1 cellular context compared by ENCODE assay signal in the genomic region with DNA sequence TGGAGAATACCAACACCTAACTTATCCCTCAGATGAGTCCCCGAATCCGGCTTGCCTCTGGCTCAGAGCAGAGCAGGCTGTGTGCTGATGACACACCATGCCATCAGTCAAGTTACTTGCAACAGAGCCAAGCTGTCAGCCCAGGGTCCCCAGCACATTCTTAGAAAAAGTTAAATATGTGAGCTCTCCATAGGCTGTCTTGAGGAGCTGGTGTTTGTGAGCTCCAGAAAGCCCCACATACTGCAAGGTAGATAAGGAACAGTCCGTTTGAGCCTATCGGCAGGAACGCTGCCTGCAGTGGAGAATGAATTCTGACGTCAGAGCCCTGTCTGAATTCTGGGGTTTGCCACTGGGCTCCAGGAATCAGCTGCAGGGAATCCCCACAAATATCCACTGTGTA.
TF ChIP-seq lines count a peak whose summit lies in the region.

No MANE protein-coding gene starts in this region.

TF ChIP-seq in K562, 482 proteins besides CTCF, POLR2A, EP300 and RAD21 (continued from another document and continues in another):
- TF ChIP-seq PPARD (CRISPR knock-in tag; IDR thresholded peaks at IDR 0.05) (no peak), KDM2B (CRISPR knock-in tag; IDR thresholded peaks at IDR 0.05) (no peak), TRIM24 (IDR thresholded peaks at IDR 0.05) (peak in 1 of 2 experiments; percentile 36; a peak in 1 of 4 replicates), TAF7 (tag; IDR thresholded peaks at IDR 0.05) (no peak), CREBBP (IDR thresholded peaks at IDR 0.05; ENCODE audit: low read depth, low read length) (no peak), ILK (tag; IDR thresholded peaks at IDR 0.05; ENCODE audit: borderline replicate concordance, low read depth) (no peak), ZNF830 (CRISPR knock-in tag; IDR thresholded peaks at IDR 0.05) (no peak), ZBTB17 (CRISPR knock-in tag; IDR thresholded peaks at IDR 0.05) (no peak), DNMT1 (IDR thresholded peaks at IDR 0.05) (no peak), ZNF24 (IDR thresholded peaks at IDR 0.05) (no peak), TOE1 (IDR thresholded peaks at IDR 0.05; ENCODE audit: borderline replicate concordance) (no peak), TOE1 (CRISPR knock-in tag; IDR thresholded peaks at IDR 0.05; ENCODE audit: borderline replicate concordance, low read depth) (no peak), MCM2 (IDR thresholded peaks at IDR 0.05; ENCODE audit: low read depth) (no peak), CHD1 (IDR thresholded peaks at IDR 0.05; ENCODE audit: low read length) (no peak), HMG20A (CRISPR knock-in tag; conservative IDR thresholded peaks at IDR 0.05) (no peak), HIVEP1 (CRISPR knock-in tag; IDR thresholded peaks at IDR 0.05) (no peak), CEBPG (CRISPR knock-in tag; IDR thresholded peaks at IDR 0.05) (peak; percentile 91), CEBPG (tag; conservative IDR thresholded peaks at IDR 0.05 in 1 of 2, IDR thresholded peaks at IDR 0.05 in 1 of 2) (peak; percentile 30 to 40; a peak in 1 of 4 replicates), SPI1 (IDR thresholded peaks at IDR 0.05; ENCODE audit: borderline replicate concordance, low read depth, low read length) (0 out of 2 replicates have a peak, but pooled peaks have one; percentile 46), ZFPM2 (CRISPR knock-in tag; IDR thresholded peaks at IDR 0.05) (no peak), ZFX (CRISPR knock-in tag; IDR thresholded peaks at IDR 0.05) (no peak), SMAD2 (IDR thresholded peaks at IDR 0.05; ENCODE audit: low read depth, low read length) (no peak), SREBF1 (IDR thresholded peaks at IDR 0.05; ENCODE audit: borderline replicate concordance, low read depth, low read length) (no peak), SRF (CRISPR knock-in tag; IDR thresholded peaks at IDR 0.05) (no peak), ZNF253 (CRISPR knock-in tag; conservative IDR thresholded peaks at IDR 0.05) (no peak), C11orf30 (IDR thresholded peaks at IDR 0.05; ENCODE audit: low read depth) (no peak), HMG20B (CRISPR knock-in tag; IDR thresholded peaks at IDR 0.05) (no peak), ZNF79 (CRISPR knock-in tag; IDR thresholded peaks at IDR 0.05; ENCODE audit: low read depth) (no peak), NRF1 (conservative IDR thresholded peaks at IDR 0.05 in 1 of 2, IDR thresholded peaks at IDR 0.05 in 1 of 2) (0 out of 4 replicates have a peak, but pooled peaks of 1 of the 2 experiments have one; percentile 11), CBX2 (IDR thresholded peaks at IDR 0.05; ENCODE audit: insufficient read depth, low read length, poor library complexity, severe bottlenecking) (no peak), POLR2AphosphoS5 (IDR thresholded peaks at IDR 0.05; ENCODE audit: control insufficient read depth, insufficient read depth, low read depth, low read length) (no peak), FOXA3 (CRISPR knock-in tag; conservative IDR thresholded peaks at IDR 0.05 in 1 of 2, IDR thresholded peaks at IDR 0.05 in 1 of 2) (no peak), FOS (IDR thresholded peaks at IDR 0.05; ENCODE audit: extremely low read depth, insufficient read length) (no peak), SREBF2 (CRISPR knock-in tag; IDR thresholded peaks at IDR 0.05) (no peak), POLR3G (IDR thresholded peaks at IDR 0.05; ENCODE audit: extremely low read depth, insufficient read length, insufficient replicate concordance) (no peak), FOXK1 (CRISPR knock-in tag; IDR thresholded peaks at IDR 0.05; ENCODE audit: borderline replicate concordance) (no peak), SMARCA5 (IDR thresholded peaks at IDR 0.05) (no peak), XRCC5 (IDR thresholded peaks at IDR 0.05; ENCODE audit: low read depth, low read length) (no peak), FOXM1 (IDR thresholded peaks at IDR 0.05; ENCODE audit: low read depth) (no peak), FOXM1 (CRISPR knock-in tag; IDR thresholded peaks at IDR 0.05; ENCODE audit: low read depth) (no peak), TBP (optimal IDR thresholded peaks at IDR 0.05; ENCODE audit: low read depth, low read length) (peak; percentile 20), EHMT2 (IDR thresholded peaks at IDR 0.05) (no peak), ILF3 (IDR thresholded peaks at IDR 0.05; ENCODE audit: borderline replicate concordance) (no peak), ZSCAN29 (IDR thresholded peaks at IDR 0.05) (no peak)
- TF ChIP-seq, protein P1, sequence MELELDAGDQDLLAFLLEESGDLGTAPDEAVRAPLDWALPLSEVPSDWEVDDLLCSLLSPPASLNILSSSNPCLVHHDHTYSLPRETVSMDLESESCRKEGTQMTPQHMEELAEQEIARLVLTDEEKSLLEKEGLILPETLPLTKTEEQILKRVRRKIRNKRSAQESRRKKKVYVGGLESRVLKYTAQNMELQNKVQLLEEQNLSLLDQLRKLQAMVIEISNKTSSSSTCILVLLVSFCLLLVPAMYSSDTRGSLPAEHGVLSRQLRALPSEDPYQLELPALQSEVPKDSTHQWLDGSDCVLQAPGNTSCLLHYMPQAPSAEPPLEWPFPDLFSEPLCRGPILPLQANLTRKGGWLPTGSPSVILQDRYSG (tag; conservative IDR thresholded peaks at IDR 0.05; ENCODE audit: low read depth) = no peak
- TF ChIP-seq, protein P2, sequence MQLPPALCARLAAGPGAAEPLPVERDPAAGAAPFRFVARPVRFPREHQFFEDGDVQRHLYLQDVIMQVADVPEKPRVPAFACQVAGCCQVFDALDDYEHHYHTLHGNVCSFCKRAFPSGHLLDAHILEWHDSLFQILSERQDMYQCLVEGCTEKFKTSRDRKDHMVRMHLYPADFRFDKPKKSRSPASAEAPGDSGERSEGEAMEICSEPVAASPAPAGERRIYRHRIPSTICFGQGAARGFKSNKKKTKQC (CRISPR knock-in tag; IDR thresholded peaks at IDR 0.05) = no peak
- TF ChIP-seq, protein P3, sequence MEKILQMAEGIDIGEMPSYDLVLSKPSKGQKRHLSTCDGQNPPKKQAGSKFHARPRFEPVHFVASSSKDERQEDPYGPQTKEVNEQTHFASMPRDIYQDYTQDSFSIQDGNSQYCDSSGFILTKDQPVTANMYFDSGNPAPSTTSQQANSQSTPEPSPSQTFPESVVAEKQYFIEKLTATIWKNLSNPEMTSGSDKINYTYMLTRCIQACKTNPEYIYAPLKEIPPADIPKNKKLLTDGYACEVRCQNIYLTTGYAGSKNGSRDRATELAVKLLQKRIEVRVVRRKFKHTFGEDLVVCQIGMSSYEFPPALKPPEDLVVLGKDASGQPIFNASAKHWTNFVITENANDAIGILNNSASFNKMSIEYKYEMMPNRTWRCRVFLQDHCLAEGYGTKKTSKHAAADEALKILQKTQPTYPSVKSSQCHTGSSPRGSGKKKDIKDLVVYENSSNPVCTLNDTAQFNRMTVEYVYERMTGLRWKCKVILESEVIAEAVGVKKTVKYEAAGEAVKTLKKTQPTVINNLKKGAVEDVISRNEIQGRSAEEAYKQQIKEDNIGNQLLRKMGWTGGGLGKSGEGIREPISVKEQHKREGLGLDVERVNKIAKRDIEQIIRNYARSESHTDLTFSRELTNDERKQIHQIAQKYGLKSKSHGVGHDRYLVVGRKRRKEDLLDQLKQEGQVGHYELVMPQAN (IDR thresholded peaks at IDR 0.05; ENCODE audit: borderline replicate concordance) = no peak
- TF ChIP-seq, protein P4, sequence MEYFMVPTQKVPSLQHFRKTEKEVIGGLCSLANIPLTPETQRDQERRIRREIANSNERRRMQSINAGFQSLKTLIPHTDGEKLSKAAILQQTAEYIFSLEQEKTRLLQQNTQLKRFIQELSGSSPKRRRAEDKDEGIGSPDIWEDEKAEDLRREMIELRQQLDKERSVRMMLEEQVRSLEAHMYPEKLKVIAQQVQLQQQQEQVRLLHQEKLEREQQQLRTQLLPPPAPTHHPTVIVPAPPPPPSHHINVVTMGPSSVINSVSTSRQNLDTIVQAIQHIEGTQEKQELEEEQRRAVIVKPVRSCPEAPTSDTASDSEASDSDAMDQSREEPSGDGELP (CRISPR knock-in tag; IDR thresholded peaks at IDR 0.05; ENCODE audit: borderline replicate concordance) = peak; percentile 77
- TF ChIP-seq, protein P5, sequence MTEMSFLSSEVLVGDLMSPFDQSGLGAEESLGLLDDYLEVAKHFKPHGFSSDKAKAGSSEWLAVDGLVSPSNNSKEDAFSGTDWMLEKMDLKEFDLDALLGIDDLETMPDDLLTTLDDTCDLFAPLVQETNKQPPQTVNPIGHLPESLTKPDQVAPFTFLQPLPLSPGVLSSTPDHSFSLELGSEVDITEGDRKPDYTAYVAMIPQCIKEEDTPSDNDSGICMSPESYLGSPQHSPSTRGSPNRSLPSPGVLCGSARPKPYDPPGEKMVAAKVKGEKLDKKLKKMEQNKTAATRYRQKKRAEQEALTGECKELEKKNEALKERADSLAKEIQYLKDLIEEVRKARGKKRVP (CRISPR knock-in tag; IDR thresholded peaks at IDR 0.05) = no peak
- TF ChIP-seq, protein P6, sequence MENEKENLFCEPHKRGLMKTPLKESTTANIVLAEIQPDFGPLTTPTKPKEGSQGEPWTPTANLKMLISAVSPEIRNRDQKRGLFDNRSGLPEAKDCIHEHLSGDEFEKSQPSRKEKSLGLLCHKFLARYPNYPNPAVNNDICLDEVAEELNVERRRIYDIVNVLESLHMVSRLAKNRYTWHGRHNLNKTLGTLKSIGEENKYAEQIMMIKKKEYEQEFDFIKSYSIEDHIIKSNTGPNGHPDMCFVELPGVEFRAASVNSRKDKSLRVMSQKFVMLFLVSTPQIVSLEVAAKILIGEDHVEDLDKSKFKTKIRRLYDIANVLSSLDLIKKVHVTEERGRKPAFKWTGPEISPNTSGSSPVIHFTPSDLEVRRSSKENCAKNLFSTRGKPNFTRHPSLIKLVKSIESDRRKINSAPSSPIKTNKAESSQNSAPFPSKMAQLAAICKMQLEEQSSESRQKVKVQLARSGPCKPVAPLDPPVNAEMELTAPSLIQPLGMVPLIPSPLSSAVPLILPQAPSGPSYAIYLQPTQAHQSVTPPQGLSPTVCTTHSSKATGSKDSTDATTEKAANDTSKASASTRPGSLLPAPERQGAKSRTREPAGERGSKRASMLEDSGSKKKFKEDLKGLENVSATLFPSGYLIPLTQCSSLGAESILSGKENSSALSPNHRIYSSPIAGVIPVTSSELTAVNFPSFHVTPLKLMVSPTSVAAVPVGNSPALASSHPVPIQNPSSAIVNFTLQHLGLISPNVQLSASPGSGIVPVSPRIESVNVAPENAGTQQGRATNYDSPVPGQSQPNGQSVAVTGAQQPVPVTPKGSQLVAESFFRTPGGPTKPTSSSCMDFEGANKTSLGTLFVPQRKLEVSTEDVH (IDR thresholded peaks at IDR 0.05; ENCODE audit: low read depth, partially characterized antibody) = no peak
- TF ChIP-seq, protein P7, sequence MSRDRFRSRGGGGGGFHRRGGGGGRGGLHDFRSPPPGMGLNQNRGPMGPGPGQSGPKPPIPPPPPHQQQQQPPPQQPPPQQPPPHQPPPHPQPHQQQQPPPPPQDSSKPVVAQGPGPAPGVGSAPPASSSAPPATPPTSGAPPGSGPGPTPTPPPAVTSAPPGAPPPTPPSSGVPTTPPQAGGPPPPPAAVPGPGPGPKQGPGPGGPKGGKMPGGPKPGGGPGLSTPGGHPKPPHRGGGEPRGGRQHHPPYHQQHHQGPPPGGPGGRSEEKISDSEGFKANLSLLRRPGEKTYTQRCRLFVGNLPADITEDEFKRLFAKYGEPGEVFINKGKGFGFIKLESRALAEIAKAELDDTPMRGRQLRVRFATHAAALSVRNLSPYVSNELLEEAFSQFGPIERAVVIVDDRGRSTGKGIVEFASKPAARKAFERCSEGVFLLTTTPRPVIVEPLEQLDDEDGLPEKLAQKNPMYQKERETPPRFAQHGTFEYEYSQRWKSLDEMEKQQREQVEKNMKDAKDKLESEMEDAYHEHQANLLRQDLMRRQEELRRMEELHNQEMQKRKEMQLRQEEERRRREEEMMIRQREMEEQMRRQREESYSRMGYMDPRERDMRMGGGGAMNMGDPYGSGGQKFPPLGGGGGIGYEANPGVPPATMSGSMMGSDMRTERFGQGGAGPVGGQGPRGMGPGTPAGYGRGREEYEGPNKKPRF (IDR thresholded peaks at IDR 0.05; ENCODE audit: low read depth, low read length) = no peak
- TF ChIP-seq, protein P8, sequence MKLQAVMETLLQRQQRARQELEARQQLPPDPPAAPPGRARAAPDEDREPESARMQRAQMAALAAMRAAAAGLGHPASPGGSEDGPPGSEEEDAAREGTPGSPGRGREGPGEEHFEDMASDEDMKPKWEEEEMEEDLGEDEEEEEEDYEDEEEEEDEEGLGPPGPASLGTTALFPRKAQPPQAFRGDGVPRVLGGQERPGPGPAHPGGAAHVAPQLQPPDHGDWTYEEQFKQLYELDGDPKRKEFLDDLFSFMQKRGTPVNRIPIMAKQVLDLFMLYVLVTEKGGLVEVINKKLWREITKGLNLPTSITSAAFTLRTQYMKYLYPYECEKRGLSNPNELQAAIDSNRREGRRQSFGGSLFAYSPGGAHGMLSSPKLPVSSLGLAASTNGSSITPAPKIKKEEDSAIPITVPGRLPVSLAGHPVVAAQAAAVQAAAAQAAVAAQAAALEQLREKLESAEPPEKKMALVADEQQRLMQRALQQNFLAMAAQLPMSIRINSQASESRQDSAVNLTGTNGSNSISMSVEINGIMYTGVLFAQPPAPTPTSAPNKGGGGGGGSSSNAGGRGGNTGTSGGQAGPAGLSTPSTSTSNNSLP (IDR thresholded peaks at IDR 0.05; ENCODE audit: borderline replicate concordance, low read depth, low read length) = no peak
- TF ChIP-seq, protein P9, sequence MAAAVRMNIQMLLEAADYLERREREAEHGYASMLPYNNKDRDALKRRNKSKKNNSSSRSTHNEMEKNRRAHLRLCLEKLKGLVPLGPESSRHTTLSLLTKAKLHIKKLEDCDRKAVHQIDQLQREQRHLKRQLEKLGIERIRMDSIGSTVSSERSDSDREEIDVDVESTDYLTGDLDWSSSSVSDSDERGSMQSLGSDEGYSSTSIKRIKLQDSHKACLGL (CRISPR knock-in tag; IDR thresholded peaks at IDR 0.05; ENCODE audit: borderline replicate concordance, poor library complexity, severe bottlenecking) = no peak
- TF ChIP-seq, protein P10, sequence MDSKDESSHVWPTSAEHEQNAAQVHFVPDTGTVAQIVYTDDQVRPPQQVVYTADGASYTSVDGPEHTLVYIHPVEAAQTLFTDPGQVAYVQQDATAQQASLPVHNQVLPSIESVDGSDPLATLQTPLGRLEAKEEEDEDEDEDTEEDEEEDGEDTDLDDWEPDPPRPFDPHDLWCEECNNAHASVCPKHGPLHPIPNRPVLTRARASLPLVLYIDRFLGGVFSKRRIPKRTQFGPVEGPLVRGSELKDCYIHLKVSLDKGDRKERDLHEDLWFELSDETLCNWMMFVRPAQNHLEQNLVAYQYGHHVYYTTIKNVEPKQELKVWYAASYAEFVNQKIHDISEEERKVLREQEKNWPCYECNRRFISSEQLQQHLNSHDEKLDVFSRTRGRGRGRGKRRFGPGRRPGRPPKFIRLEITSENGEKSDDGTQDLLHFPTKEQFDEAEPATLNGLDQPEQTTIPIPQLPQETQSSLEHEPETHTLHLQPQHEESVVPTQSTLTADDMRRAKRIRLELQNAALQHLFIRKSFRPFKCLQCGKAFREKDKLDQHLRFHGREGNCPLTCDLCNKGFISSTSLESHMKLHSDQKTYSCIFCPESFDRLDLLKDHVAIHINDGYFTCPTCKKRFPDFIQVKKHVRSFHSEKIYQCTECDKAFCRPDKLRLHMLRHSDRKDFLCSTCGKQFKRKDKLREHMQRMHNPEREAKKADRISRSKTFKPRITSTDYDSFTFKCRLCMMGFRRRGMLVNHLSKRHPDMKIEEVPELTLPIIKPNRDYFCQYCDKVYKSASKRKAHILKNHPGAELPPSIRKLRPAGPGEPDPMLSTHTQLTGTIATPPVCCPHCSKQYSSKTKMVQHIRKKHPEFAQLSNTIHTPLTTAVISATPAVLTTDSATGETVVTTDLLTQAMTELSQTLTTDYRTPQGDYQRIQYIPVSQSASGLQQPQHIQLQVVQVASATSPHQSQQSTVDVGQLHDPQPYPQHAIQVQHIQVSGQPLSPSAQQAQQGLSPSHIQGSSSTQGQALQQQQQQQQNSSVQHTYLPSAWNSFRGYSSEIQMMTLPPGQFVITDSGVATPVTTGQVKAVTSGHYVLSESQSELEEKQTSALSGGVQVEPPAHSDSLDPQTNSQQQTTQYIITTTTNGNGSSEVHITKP (IDR thresholded peaks at IDR 0.05; ENCODE audit: partially characterized antibody) = peak; percentile 15
